Comparison of ENCODE assay signal across 1 cellular context in genomic region chr9:33466565-33467495, GRCh38.
TF ChIP-seq lines count a peak whose summit lies in the region.

No MANE protein-coding gene starts in this region.

TF ChIP-seq in H1, 55 proteins besides CTCF, POLR2A, EP300 and RAD21:
- TF ChIP-seq SP1 (IDR thresholded peaks at IDR 0.05; ENCODE audit: low read depth, low read length) (no peak), KDM5A (IDR thresholded peaks at IDR 0.05; ENCODE audit: low read length) (no peak), TCF12 (IDR thresholded peaks at IDR 0.05; ENCODE audit: low read depth, low read length) (no peak), TEAD4 (IDR thresholded peaks at IDR 0.05; ENCODE audit: low read depth, low read length) (0 out of 2 replicates have a peak, but pooled peaks have one; percentile 10), MAX (IDR thresholded peaks at IDR 0.05) (no peak), JUND (IDR thresholded peaks at IDR 0.05; ENCODE audit: low read length) (no peak), BACH1 (IDR thresholded peaks at IDR 0.05; ENCODE audit: low read length) (no peak), NRF1 (IDR thresholded peaks at IDR 0.05; ENCODE audit: low read depth, low read length) (no peak), SIN3A (conservative IDR thresholded peaks at IDR 0.05 in 1 of 2, IDR thresholded peaks at IDR 0.05 in 1 of 2; ENCODE audit: low read depth in 1 of 2, low read length in 2 of 2) (0 out of 4 replicates have a peak, but pooled peaks of 1 of the 2 experiments have one; percentile 24), GTF2F1 (IDR thresholded peaks at IDR 0.05; ENCODE audit: borderline replicate concordance, low read depth, low read length) (no peak), SUZ12 (IDR thresholded peaks at IDR 0.05; ENCODE audit: low read length) (no peak)
